Comparison of ENCODE assay signal across 17 cellular contexts in the genomic region with DNA sequence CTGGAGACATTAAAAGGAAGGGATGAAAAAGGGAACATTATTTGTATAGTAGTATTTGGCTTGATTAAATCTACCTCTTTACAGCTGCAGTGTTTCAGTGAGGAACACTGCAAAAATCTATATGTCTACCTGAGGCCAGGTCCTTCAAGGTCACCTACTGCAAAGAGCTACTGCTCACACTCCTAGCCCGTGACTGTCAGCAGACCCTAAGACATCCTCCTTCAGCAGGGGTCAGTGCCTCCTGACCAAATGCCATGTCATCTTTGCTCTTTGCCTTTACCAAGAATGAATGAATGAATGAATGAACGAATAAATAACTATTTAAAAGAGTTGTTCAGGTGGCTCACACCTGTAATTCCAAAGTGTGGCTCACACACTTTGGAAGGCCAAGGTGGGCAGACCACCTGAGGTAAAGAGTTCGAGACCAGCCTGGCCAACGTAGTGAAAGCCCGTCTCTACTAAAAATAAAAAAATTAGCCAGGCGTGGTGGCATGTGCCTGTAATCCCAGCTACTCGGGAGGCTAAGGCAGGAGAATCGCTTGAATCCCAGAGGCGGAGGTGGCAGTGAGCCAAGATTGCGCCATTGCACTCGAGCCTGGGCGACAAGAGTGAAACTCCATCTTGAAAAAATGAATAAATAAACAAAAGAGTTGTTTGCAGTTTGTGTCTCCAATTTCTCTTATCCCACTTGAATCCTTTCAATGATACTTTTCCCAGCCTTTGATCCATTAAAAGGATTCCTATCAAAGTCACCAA.
DNase-seq lines count a peak whose midpoint lies in the region; ATAC-seq and TF ChIP-seq lines count a peak whose summit lies in the region.
"Had no signal": no experiment of that assay in that cellular context is flagged by ENCODE, and none has a peak within 500 bp of the region (broad histone marks: within the 10 kb centered on the region; RNA-seq: fewer than 3 reads in every experiment).

No MANE protein-coding gene starts in this region.

- peaks cover 23% of the 10 kb centered on the region for H3K4me1 ChIP-seq in Caco-2
- peaks cover 14% of the 10 kb centered on the region for H3K4me1 ChIP-seq in GM23248 (ENCODE audit: insufficient read depth)
- no peaks in the 10 kb centered on the region for H3K4me1 ChIP-seq in lower lobe of right lung

- peaks cover 19% of the 10 kb centered on the region for H3K4me1 Mint-ChIP-seq in Caco-2 (ENCODE audit: low read depth, unreplicated experiment)

- peaks cover 14% of the 10 kb centered on the region for H3F3A ChIP-seq in GM23248 (ENCODE audit: insufficient read depth)

- peaks cover 43% of the 10 kb centered on the region for H3K36me3 Mint-ChIP-seq in Caco-2 (ENCODE audit: insufficient read depth, unreplicated experiment)

- H2AFZ ChIP-seq in GM23248, result no peak overlapping the region

- H3K27ac ChIP-seq in GM23248 (peak overlapping the region; percentile 64), lower lobe of right lung (no peak overlapping the region)
- H3K27ac ChIP-seq: C4-2B had no signal

- DNase-seq in Caco-2, result no peak
- no peak for DNase-seq in GM23248
- peak; percentile 58 for DNase-seq in lower lobe of right lung
- DNase-seq in sciatic nerve (ENCODE audit: low spot score), result peak; percentile 59
- DNase-seq in NCI-H1105 (lab: John Stamatoyannopoulos, UW), result no peak
- no peak for DNase-seq in stimulated activated naive CD8-positive, alpha-beta T cell treated with anti-CD3 and anti-CD28 coated beads, Interleukin-15, Interleukin-2, amounts not matched to agents 100 U/mL and 50 U/mL, for 24 hours
- DNase-seq in germinal center (ENCODE audit: low spot score), result no peak
- DNase-seq: AML-193, GOT3, NCI-H1092 treated with DMSO at 0.1 percent for 48 hours, NCI-H2081 treated with DMSO at 0.1 percent for 48 hours, NCI-H2227 treated with DMSO at 0.1 percent for 48 hours, NCI-H524 treated with DMSO at 0.1 percent for 48 hours, RPMI8226 had no signal

- intact Hi-C loops in Caco-2 (cut with micrococcal nuclease; ENCODE audit: unreplicated experiment) (no loop called here), lower lobe of right lung (cut with DNase I) (no loop called here), sciatic nerve (cut with DNase I) (no loop called here)

- no peaks in the 10 kb centered on the region for H3K9me3 Mint-ChIP-seq in Caco-2 (ENCODE audit: unreplicated experiment)

- no TSS peak for BruUV-seq in Caco-2 (replicated peaks; lab: Mats Ljungman, UMichigan)

- H3K4me3 Mint-ChIP-seq in Caco-2 (ENCODE audit: unreplicated experiment), result no peak overlapping the region

- no peaks in the 10 kb centered on the region for H3K27me3 Mint-ChIP-seq in Caco-2 (ENCODE audit: insufficient read depth, unreplicated experiment)

- no peaks in the 10 kb centered on the region for H3K9me3 ChIP-seq in Caco-2
- no peaks in the 10 kb centered on the region for H3K9me3 ChIP-seq in GM23248 (ENCODE audit: low read depth)
- no peaks in the 10 kb centered on the region for H3K9me3 ChIP-seq in lower lobe of right lung

- no peak for TF ChIP-seq CTCF in Caco-2 (IDR thresholded peaks at IDR 0.05; ENCODE audit: insufficient read depth in 1 of 2, low read depth in 1 of 2, low read length in 1 of 2, severe bottlenecking in 1 of 2, unreplicated experiment in 1 of 2)
- TF ChIP-seq CTCF in lower lobe of right lung (IDR thresholded peaks at IDR 0.05), result no peak

- CTCF ChIA-PET in Caco-2 (lab: Charles Lee), result no interaction called here

- POLR2A ChIA-PET in Caco-2 (lab: Charles Lee), result no interaction called here

- no peaks in the 10 kb centered on the region for H3K27me3 ChIP-seq in Caco-2 (replicated peaks; ENCODE audit: control insufficient read depth, insufficient read depth, low read length)
- H3K27me3 ChIP-seq in GM23248 (replicated peaks; ENCODE audit: insufficient read depth), result no peaks in the 10 kb centered on the region
- H3K27me3 ChIP-seq in lower lobe of right lung (ENCODE audit: low read depth), result no peaks in the 10 kb centered on the region

- H4K20me1 ChIP-seq in GM23248 (ENCODE audit: insufficient read depth), result no peaks in the 10 kb centered on the region

- H3K9ac ChIP-seq in GM23248, result no peak overlapping the region; the same call in 1 of the 2 replicates

- 88 to 89% methylated on average over 12 of the region's 12 CpGs for WGBS in GM23248 (ENCODE audit: low coverage in 1 of 2, low lambda C conversion rate in 2 of 2, missing lambda C conversion rate in 2 of 2), 2 experiments

- in situ Hi-C loops in GM23248 (cut with MboI), result no loop called here

- peak overlapping the region; percentile 1 for H3K4me2 ChIP-seq in GM23248 (ENCODE audit: unreplicated experiment)

- no peaks in the 10 kb centered on the region for H3K9me2 ChIP-seq in GM23248 (ENCODE audit: insufficient read depth)

- H3K79me2 ChIP-seq in GM23248 (ENCODE audit: insufficient read depth), result no peaks in the 10 kb centered on the region

- H3K4me3 ChIP-seq in Caco-2 (ENCODE audit: low read depth, low read length), result no peak overlapping the region
- H3K4me3 ChIP-seq in GM23248, result no peak overlapping the region
- H3K4me3 ChIP-seq in lower lobe of right lung, result no peak overlapping the region
- H3K4me3 ChIP-seq: K562 had no signal

- ATAC-seq in lower lobe of right lung (no peak), sciatic nerve (no peak)
- ATAC-seq in stimulated activated naive CD8-positive, alpha-beta T cell treated with anti-CD3 and anti-CD28 coated beads, Interleukin-15, Interleukin-2, amounts not matched to agents 100 U/mL and 50 U/mL, for 24 hours, result no peak
- ATAC-seq: HCT116, K562 had no signal

- peak overlapping the region; percentile 0 for H3K27ac Mint-ChIP-seq in Caco-2 (ENCODE audit: unreplicated experiment)

- H3K36me3 ChIP-seq in Caco-2 (ENCODE audit: control insufficient read depth, insufficient read depth, low read length) (peaks cover 2% of the 10 kb centered on the region; the same call in 1 of the 2 replicates), GM23248 (ENCODE audit: low read depth) (no peaks in the 10 kb centered on the region), lower lobe of right lung (peaks cover 32% of the 10 kb centered on the region)

Comparison
In these comparisons a context has a peak if more than half of its experiments do, and no peak if none do; other contexts are left out.
1. DNase-seq: peak in lower lobe of right lung (single experiment) and sciatic nerve (single experiment); none in Caco-2 (0 of 2), GM23248 (single experiment), NCI-H1105 (single experiment), stimulated activated naive CD8-positive, alpha-beta T cell treated with anti-CD3 and anti-CD28 coated beads, Interleukin-15, Interleukin-2, amounts not matched to agents 100 U/mL and 50 U/mL, for 24 hours (single experiment) and germinal center (single experiment).